Comparison of ENCODE assay signal across 24 cellular contexts in the genomic region with DNA sequence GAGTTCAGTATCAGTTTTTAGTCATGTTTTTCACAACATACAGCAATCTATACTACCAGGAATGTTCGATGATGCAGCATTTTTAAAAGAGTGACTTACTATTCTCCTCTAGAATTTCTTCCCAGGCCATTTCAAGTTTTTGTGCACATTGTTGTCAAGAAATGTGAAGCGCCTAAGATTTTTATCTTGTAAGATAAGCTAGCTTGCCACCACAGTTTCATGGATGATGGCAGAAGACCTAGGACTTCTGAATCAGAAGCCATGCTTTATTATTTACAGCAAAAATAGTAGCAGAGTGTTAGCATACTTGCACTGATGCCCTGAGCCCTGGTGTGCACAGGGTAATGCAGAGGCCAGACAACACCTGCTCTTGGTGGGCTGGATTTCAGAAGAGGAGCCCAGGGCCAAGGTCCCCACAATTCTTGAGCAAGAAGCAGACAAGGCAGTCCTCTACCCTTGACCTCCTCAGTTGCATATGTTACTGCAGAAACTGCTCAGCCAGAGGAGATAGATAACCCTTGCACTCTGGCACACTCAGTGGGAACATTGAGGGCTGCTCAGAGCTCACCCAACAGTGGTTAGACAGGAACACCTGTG.
A peak's percentile ranks its signal among the peaks of the same experiment; 100 is the strongest.
DNase-seq lines count a peak whose midpoint lies in the region; ATAC-seq and TF ChIP-seq lines count a peak whose summit lies in the region.
"Had no signal": no experiment of that assay in that cellular context is flagged by ENCODE, and none has a peak within 500 bp of the region (broad histone marks: within the 10 kb centered on the region; RNA-seq: fewer than 3 reads in every experiment).

No MANE protein-coding gene starts in this region.

- H3K4me1 Mint-ChIP-seq in brain = peaks cover 67% of the 10 kb centered on the region
- H3K4me1 Mint-ChIP-seq: activated naive CD4-positive, alpha-beta T cell treated with anti-CD3 and anti-CD28 coated beads, Interleukin-2, amount 10 ng/mL, durations not matched to agents 7 days and 5 days had no signal

- H3K27me3 Mint-ChIP-seq in brain = no peaks in the 10 kb centered on the region
- H3K27me3 Mint-ChIP-seq: activated CD4-positive, alpha-beta T cell treated with anti-CD3 and anti-CD28 coated beads, Interleukin-2, amount 10 ng/mL, durations not matched to agents 7 days and 5 days; activated CD8-positive, alpha-beta memory T cell treated with anti-CD3 and anti-CD28 coated beads, Interleukin-2, amount 10 ng/mL, durations not matched to agents 7 days and 5 days; activated naive CD4-positive, alpha-beta T cell treated with anti-CD3 and anti-CD28 coated beads, Interleukin-2, amount 10 ng/mL, durations not matched to agents 7 days and 5 days; CD4-positive, alpha-beta memory T cell; natural killer cell treated with Interleukin-12 subunit alpha and Interleukin-12 subunit beta and Interleukin-15 and Interleukin-18, amount 100 ng/mL, for 72 hours had no signal

- H3K36me3 Mint-ChIP-seq in brain = peaks cover 91% of the 10 kb centered on the region
- H3K36me3 Mint-ChIP-seq: activated naive CD4-positive, alpha-beta T cell treated with anti-CD3 and anti-CD28 coated beads, Interleukin-2, amount 10 ng/mL, durations not matched to agents 7 days and 5 days; CD4-positive, alpha-beta memory T cell; natural killer cell treated with Interleukin-12 subunit alpha and Interleukin-12 subunit beta and Interleukin-15 and Interleukin-18, amount 100 ng/mL, for 72 hours had no signal

- DNase-seq in NCI-H82 (lab: John Stamatoyannopoulos, UW) (peak; percentile 31), NCI-H82 treated with DMSO at 0.1 percent for 48 hours (lab: John Stamatoyannopoulos, UW; ENCODE audit: unreplicated experiment) (no peak), left lobe of liver (ENCODE audit: low spot score) (peak; percentile 58), psoas muscle (no peak), upper lobe of left lung (no peak), DMS153 treated with DMSO at 0.1 percent for 48 hours (lab: John Stamatoyannopoulos, UW; ENCODE audit: unreplicated experiment) (no peak), DMS79 treated with DMSO at 0.1 percent for 48 hours (lab: John Stamatoyannopoulos, UW) (no peak)
- DNase-seq: activated CD4-positive, alpha-beta T cell treated with anti-CD3 and anti-CD28 coated beads, Interleukin-2, amount 10 ng/mL, durations not matched to agents 7 days and 5 days; activated CD8-positive, alpha-beta memory T cell treated with anti-CD3 and anti-CD28 coated beads, Interleukin-2, amount 10 ng/mL, durations not matched to agents 7 days and 5 days; activated naive CD4-positive, alpha-beta T cell treated with anti-CD3 and anti-CD28 coated beads, Interleukin-2, amount 10 ng/mL, durations not matched to agents 7 days and 5 days; anterior cingulate cortex; CD4-positive, alpha-beta memory T cell; DMS 273 treated with DMSO at 0.1 percent for 48 hours; Karpas-422; left lung; NCI-H1694; NCI-H2171; NCI-H510A treated with DMSO at 0.1 percent for 48 hours; posterior cingulate gyrus had no signal

- peaks cover under 1% of the 10 kb centered on the region for H3K9me3 ChIP-seq in psoas muscle
- H3K9me3 ChIP-seq in upper lobe of left lung = no peaks in the 10 kb centered on the region

- H3K4me3 Mint-ChIP-seq in brain = no peak overlapping the region
- H3K4me3 Mint-ChIP-seq: activated CD4-positive, alpha-beta T cell treated with anti-CD3 and anti-CD28 coated beads, Interleukin-2, amount 10 ng/mL, durations not matched to agents 7 days and 5 days; activated CD8-positive, alpha-beta memory T cell treated with anti-CD3 and anti-CD28 coated beads, Interleukin-2, amount 10 ng/mL, durations not matched to agents 7 days and 5 days; activated naive CD4-positive, alpha-beta T cell treated with anti-CD3 and anti-CD28 coated beads, Interleukin-2, amount 10 ng/mL, durations not matched to agents 7 days and 5 days; CD4-positive, alpha-beta memory T cell; natural killer cell treated with Interleukin-12 subunit alpha and Interleukin-12 subunit beta and Interleukin-15 and Interleukin-18, amount 100 ng/mL, for 72 hours; T-helper 1 cell treated with Interleukin-12 subunit alpha and Interleukin-12 subunit beta and Interleukin-4 antibody, amounts not matched to agents 30 μg/mL and 1 μg/mL, for 36 hours had no signal

- peak overlapping the region in 3 of 5 experiments; percentile 39 to 77 (median 73) for H3K27ac Mint-ChIP-seq in brain
- H3K27ac Mint-ChIP-seq: activated CD4-positive, alpha-beta T cell treated with anti-CD3 and anti-CD28 coated beads, Interleukin-2, amount 10 ng/mL, durations not matched to agents 7 days and 5 days; activated CD8-positive, alpha-beta memory T cell treated with anti-CD3 and anti-CD28 coated beads, Interleukin-2, amount 10 ng/mL, durations not matched to agents 7 days and 5 days; activated naive CD4-positive, alpha-beta T cell treated with anti-CD3 and anti-CD28 coated beads, Interleukin-2, amount 10 ng/mL, durations not matched to agents 7 days and 5 days; natural killer cell treated with Interleukin-12 subunit alpha and Interleukin-12 subunit beta and Interleukin-15 and Interleukin-18, amount 100 ng/mL, for 72 hours; T-helper 1 cell treated with Interleukin-12 subunit alpha and Interleukin-12 subunit beta and Interleukin-4 antibody, amounts not matched to agents 30 μg/mL and 1 μg/mL, for 36 hours had no signal

- no peak for TF ChIP-seq EP300 in upper lobe of left lung (IDR thresholded peaks at IDR 0.05)

- intact Hi-C loops in psoas muscle (cut with DNase I) = no loop called here

- H3K9me3 Mint-ChIP-seq in brain = peaks cover 12 to 25% (median 14%) of the 10 kb centered on the region in 5 experiments
- H3K9me3 Mint-ChIP-seq: activated naive CD4-positive, alpha-beta T cell treated with anti-CD3 and anti-CD28 coated beads, Interleukin-2, amount 10 ng/mL, durations not matched to agents 7 days and 5 days; natural killer cell treated with Interleukin-12 subunit alpha and Interleukin-12 subunit beta and Interleukin-15 and Interleukin-18, amount 100 ng/mL, for 72 hours had no signal

- 85 to 87% (median 85%) methylated on average over 2 of the region's 2 CpGs for WGBS in psoas muscle, 3 donors
- 90 to 91% methylated on average over 2 of the region's 2 CpGs for WGBS in upper lobe of left lung, 2 donors

- H3K4me1 ChIP-seq in psoas muscle (peaks cover 78% of the 10 kb centered on the region), upper lobe of left lung (peaks cover 0 to 9% (median 3%) of the 10 kb centered on the region in 4 donors)

- TF ChIP-seq POLR2A in upper lobe of left lung (IDR thresholded peaks at IDR 0.05) = no peak

- H3K36me3 ChIP-seq in psoas muscle (ENCODE audit: insufficient read depth in 1 of 2, low read depth in 1 of 2) (no peaks in the 10 kb centered on the region), upper lobe of left lung (no peaks in the 10 kb centered on the region)
- H3K36me3 ChIP-seq: left lung had no signal

- H3K27me3 ChIP-seq in psoas muscle (ENCODE audit: insufficient read depth in 3 of 3, low read length in 2 of 3) (no peaks in the 10 kb centered on the region), upper lobe of left lung (no peaks in the 10 kb centered on the region)
- H3K27me3 ChIP-seq: left lung had no signal

- H3K27ac ChIP-seq in psoas muscle = peak overlapping the region; percentile 51
- H3K27ac ChIP-seq in upper lobe of left lung = no peak overlapping the region
- H3K27ac ChIP-seq: 22Rv1, left lung, VCaP had no signal

- no peak overlapping the region for H3K4me3 ChIP-seq in psoas muscle
- no peak overlapping the region for H3K4me3 ChIP-seq in upper lobe of left lung
- H3K4me3 ChIP-seq: left lung had no signal

- peak; percentile 98 for ATAC-seq in left lobe of liver
- ATAC-seq in psoas muscle = peak; percentile 44 to 80 (median 71)
- ATAC-seq in upper lobe of left lung (ENCODE audit: low FRiP score in 2 of 2) = no peak
- ATAC-seq: activated CD8-positive, alpha-beta memory T cell treated with anti-CD3 and anti-CD28 coated beads, Interleukin-2, amount 10 ng/mL, durations not matched to agents 7 days and 5 days; left lung; natural killer cell treated with Interleukin-12 subunit alpha and Interleukin-12 subunit beta and Interleukin-15 and Interleukin-18, amount 100 ng/mL, for 72 hours had no signal

- TF ChIP-seq CTCF in brain (conservative IDR thresholded peaks at IDR 0.05) = no peak
- no peak for TF ChIP-seq CTCF in psoas muscle (IDR thresholded peaks at IDR 0.05)
- no peak for TF ChIP-seq CTCF in upper lobe of left lung (IDR thresholded peaks at IDR 0.05)

Comparison
In these comparisons a context has a peak if more than half of its experiments do, and no peak if none do; other contexts are left out.
1. DNase-seq: peak in NCI-H82 (single experiment) and left lobe of liver (single experiment); none in NCI-H82 treated with DMSO at 0.1 percent for 48 hours (single experiment), psoas muscle (0 of 2), upper lobe of left lung (0 of 2), DMS153 treated with DMSO at 0.1 percent for 48 hours (single experiment) and DMS79 treated with DMSO at 0.1 percent for 48 hours (single experiment).
2. ATAC-seq: peak in left lobe of liver (single experiment) and psoas muscle (4 of 4); none in upper lobe of left lung (0 of 2).